ENCODE assay signal across 32 cellular contexts in genomic region chr14:51621654-51622053, GRCh38. TPM values are rescaled to one million over a fixed set of nuclear protein-coding genes. Genes with fewer than 3 reads are reported as not detected.
DNase-seq lines count a peak whose midpoint lies in the region; ATAC-seq and TF ChIP-seq lines count a peak whose summit lies in the region.
"Had no signal": no experiment of that assay in that cellular context is flagged by ENCODE, and none has a peak within 500 bp of the region (broad histone marks: within the 10 kb centered on the region; RNA-seq: fewer than 3 reads in every experiment).

No MANE protein-coding gene starts in this region.

- H3K4me1 ChIP-seq in hepatocyte (ENCODE audit: insufficient read depth) (peaks cover 10% of the 10 kb centered on the region), left ventricle myocardium inferior (peaks cover 10% of the 10 kb centered on the region)
- H3K4me1 ChIP-seq: neural progenitor cell, parathyroid adenoma had no signal

- peak overlapping the region; percentile 40; the same call in 1 of the 2 replicates for H3K4me3 ChIP-seq in GM08714 (ENCODE audit: low read length)
- H3K4me3 ChIP-seq in hepatocyte: no peak overlapping the region
- no peak overlapping the region for H3K4me3 ChIP-seq in left ventricle myocardium inferior
- H3K4me3 ChIP-seq: body of pancreas, neural progenitor cell, suprapubic skin had no signal

- no peaks in the 10 kb centered on the region for H3K9me3 ChIP-seq in hepatocyte (ENCODE audit: low read depth)
- H3K9me3 ChIP-seq in left ventricle myocardium inferior (replicated peaks): no peaks in the 10 kb centered on the region
- H3K9me3 ChIP-seq: body of pancreas, Caco-2, suprapubic skin had no signal

- H3K79me2 ChIP-seq in hepatocyte: no peaks in the 10 kb centered on the region
- H3K79me2 ChIP-seq: parathyroid adenoma had no signal

- H3K27me3 ChIP-seq in hepatocyte (no peaks in the 10 kb centered on the region), left ventricle myocardium inferior (ENCODE audit: low read depth) (no peaks in the 10 kb centered on the region)
- H3K27me3 ChIP-seq: body of pancreas, neural progenitor cell, suprapubic skin had no signal

- no peak overlapping the region for H3K27ac ChIP-seq in hepatocyte
- no peak overlapping the region for H3K27ac ChIP-seq in left ventricle myocardium inferior (replicated peaks)
- H3K27ac ChIP-seq: 22Rv1, body of pancreas, neural progenitor cell, parathyroid adenoma, suprapubic skin had no signal

- no peak overlapping the region for H3K4me2 ChIP-seq in hepatocyte
- H3K4me2 ChIP-seq: neural progenitor cell had no signal

- TF ChIP-seq CTCF in hepatocyte (IDR thresholded peaks at IDR 0.05; ENCODE audit: poor library complexity) (no peak), left ventricle myocardium inferior (IDR thresholded peaks at IDR 0.05; ENCODE audit: borderline replicate concordance) (no peak)

- no peak for DNase-seq in HCEC 1CT
- no peak for DNase-seq in hepatocyte (ENCODE audit: low spot score)
- DNase-seq in left ventricle myocardium inferior: no peak
- DNase-seq in NCI-H2227 treated with DMSO at 0.1 percent for 48 hours (lab: John Stamatoyannopoulos, UW): no peak
- DNase-seq: activated CD4-positive, alpha-beta T cell treated with anti-CD3 and anti-CD28 coated beads for 36 hours; activated CD8-positive, alpha-beta memory T cell treated with anti-CD3 and anti-CD28 coated beads, Interleukin-2, amount 50 U/mL, for 48 hours; activated CD8-positive, alpha-beta T cell treated with anti-CD3 and anti-CD28 coated beads for 36 hours; activated naive CD4-positive, alpha-beta T cell treated with anti-CD3 and anti-CD28 coated beads, Interleukin-2, amount 50 U/mL, for 16 hours; body of pancreas; C1 segment of cervical spinal cord; Caco-2; dermis blood vessel endothelial cell; DMS79; endodermal cell; H7; islet precursor cell; MV-4-11; NCI-H1436; NCI-H345; NCI-H774; retina; SIG-M5; stimulated activated naive CD4-positive, alpha-beta T cell had no signal

- H3K36me3 ChIP-seq in hepatocyte (replicated peaks; ENCODE audit: insufficient read depth, low read depth) (no peaks in the 10 kb centered on the region), left ventricle myocardium inferior (no peaks in the 10 kb centered on the region)
- H3K36me3 ChIP-seq: neural progenitor cell, suprapubic skin had no signal

- no peak overlapping the region for H2AFZ ChIP-seq in hepatocyte
- H2AFZ ChIP-seq: neural progenitor cell, parathyroid adenoma had no signal

- 92% methylated on average over 2 of the region's 2 CpGs for WGBS in hepatocyte (ENCODE audit: low lambda C conversion rate, missing lambda C conversion rate)

- intact Hi-C loops in left ventricle myocardium inferior (cut with micrococcal nuclease): no loop called here

- peak; percentile 58 for ATAC-seq in GM19324 (IDR thresholded peaks at IDR 0.05; ENCODE audit: low FRiP score, unreplicated experiment)
- peak; percentile 56 for ATAC-seq in HG02642 (IDR thresholded peaks at IDR 0.05; ENCODE audit: poor library complexity, unreplicated experiment)
- peak; percentile 62 for ATAC-seq in HG03354 (IDR thresholded peaks at IDR 0.05; ENCODE audit: poor library complexity, severe bottlenecking, unreplicated experiment)
- ATAC-seq: activated CD4-positive, alpha-beta T cell treated with anti-CD3 and anti-CD28 coated beads for 36 hours; activated CD8-positive, alpha-beta T cell treated with anti-CD3 and anti-CD28 coated beads for 36 hours; activated T-helper 17 cell treated with anti-CD3 and anti-CD28 coated beads, Interleukin-2, amount 50 U/mL, for 72 hours; body of pancreas had no signal

- H3K9me2 ChIP-seq in hepatocyte (replicated peaks; ENCODE audit: insufficient read depth): no peaks in the 10 kb centered on the region

- no peaks in the 10 kb centered on the region for H4K20me1 ChIP-seq in hepatocyte (ENCODE audit: insufficient read depth, poor library complexity, severe bottlenecking)

RNA-seq across cellular contexts. Expression of gene FRMD6, which starts 30.1 kb away (rescaled TPM):
- total RNA-seq in hepatocyte (37.4 and 64.4 TPM in 2 replicates), left ventricle myocardium inferior (7.7 TPM)
- polyA plus RNA-seq in hepatocyte: 17.0 and 18.9 TPM in 2 replicates
